ENCODE assay signal across 19 cellular contexts in the genomic region with DNA sequence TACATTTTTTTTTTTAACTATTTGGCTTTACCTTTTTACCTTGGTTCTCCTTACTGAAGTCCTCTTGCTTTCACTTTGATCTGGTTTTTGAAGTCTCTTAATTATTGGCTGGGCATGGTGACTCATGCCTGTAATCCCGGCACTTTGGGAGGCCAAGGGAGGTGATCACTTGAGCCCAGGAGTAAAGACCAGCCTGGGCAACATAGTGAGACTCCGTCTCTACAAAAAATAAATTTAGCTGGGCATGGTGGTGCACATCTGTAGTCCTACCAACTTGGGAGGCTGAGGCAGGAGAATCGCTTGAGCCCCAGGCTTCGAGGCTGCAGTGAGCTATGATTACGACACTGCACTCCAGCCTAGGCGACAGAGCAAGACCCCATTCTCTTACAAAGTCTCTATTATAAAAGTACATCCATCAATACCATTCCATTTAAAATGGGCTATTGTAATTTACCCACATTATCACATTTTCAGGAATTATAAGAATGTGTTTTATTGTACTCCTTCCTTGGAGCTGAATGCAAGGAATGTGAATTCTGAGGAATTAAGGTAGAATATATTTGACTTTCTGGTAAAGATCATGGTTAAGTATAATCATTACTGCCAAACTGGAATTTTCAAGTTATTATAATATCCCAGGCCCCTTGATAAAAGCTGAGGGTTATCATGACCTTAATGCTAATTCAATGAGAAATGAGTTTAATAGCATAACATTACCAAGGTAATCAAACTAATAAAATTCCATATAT. TPM values are rescaled to one million over a fixed set of nuclear protein-coding genes. Genes with fewer than 3 reads are reported as not detected.
DNase-seq lines count a peak whose midpoint lies in the region; ATAC-seq lines count a peak whose summit lies in the region.
"Had no signal": no experiment of that assay in that cellular context is flagged by ENCODE, and none has a peak within 500 bp of the region (broad histone marks: within the 10 kb centered on the region; RNA-seq: fewer than 3 reads in every experiment).

No MANE protein-coding gene starts in this region.

- H3K4me1 Mint-ChIP-seq in effector memory CD8-positive, alpha-beta T cell (ENCODE audit: low read depth in 2 of 2), result peaks cover 26 to 40% of the 10 kb centered on the region in 2 donors

- H3K4me3 Mint-ChIP-seq in effector memory CD8-positive, alpha-beta T cell, result no peak overlapping the region
- H3K4me3 Mint-ChIP-seq: activated T-helper 1 cell treated with anti-CD3 and anti-CD28 coated beads, Interleukin-12 subunit alpha, Interleukin-12 subunit beta, Interleukin-2, Interleukin-4 antibody, amounts not matched to agents 30 ng/mL and 10 ng/mL and 1 ng/mL, durations not matched to agents 14 hours and 24 hours and 36 hours; immature natural killer cell had no signal

- no peaks in the 10 kb centered on the region for H3K27me3 Mint-ChIP-seq in effector memory CD8-positive, alpha-beta T cell

- peak; percentile 37 for DNase-seq in NCI-H82 (lab: John Stamatoyannopoulos, UW)
- no peak for DNase-seq in NCI-H82 treated with DMSO at 0.1 percent for 48 hours (lab: John Stamatoyannopoulos, UW; ENCODE audit: unreplicated experiment)
- peak; percentile 28 for DNase-seq in HK-2 (ENCODE audit: unreplicated experiment)
- DNase-seq in effector memory CD8-positive, alpha-beta T cell, result no peak
- peak; percentile 51 for DNase-seq in renal cortical epithelial cell (ENCODE audit: low read depth)
- no peak for DNase-seq in NCI-H2196 treated with DMSO at 0.1 percent for 48 hours (lab: John Stamatoyannopoulos, UW; ENCODE audit: unreplicated experiment)
- DNase-seq in OCI-M1 (lab: John Stamatoyannopoulos, UW), result no peak
- DNase-seq: 8988T; GDM1; glutamatergic neuron; immature natural killer cell; KG1; NCI-H1436; NCI-H446 treated with DMSO at 0.1 percent for 48 hours; sigmoid colon; stimulated activated CD4-positive, alpha-beta T cell treated with anti-CD3 and anti-CD28 coated beads, Interleukin-4, amount 100 ng/mL, for 1 hour; stimulated activated CD8-positive, alpha-beta memory T cell treated with anti-CD3 and anti-CD28 coated beads, Interleukin-4, amount 100 ng/mL, for 48 hours had no signal

- H3K27ac Mint-ChIP-seq in effector memory CD8-positive, alpha-beta T cell, result peak overlapping the region; percentile 17 to 38
- H3K27ac Mint-ChIP-seq: activated T-helper 1 cell treated with anti-CD3 and anti-CD28 coated beads, Interleukin-12 subunit alpha, Interleukin-12 subunit beta, Interleukin-2, Interleukin-4 antibody, amounts not matched to agents 30 ng/mL and 10 ng/mL and 1 ng/mL, durations not matched to agents 14 hours and 24 hours and 36 hours had no signal

- peaks cover 67% of the 10 kb centered on the region for H3K36me3 Mint-ChIP-seq in effector memory CD8-positive, alpha-beta T cell (ENCODE audit: insufficient read depth)

- no peaks in the 10 kb centered on the region for H3K9me3 Mint-ChIP-seq in effector memory CD8-positive, alpha-beta T cell
- H3K9me3 Mint-ChIP-seq: activated T-helper 1 cell treated with anti-CD3 and anti-CD28 coated beads, Interleukin-12 subunit alpha, Interleukin-12 subunit beta, Interleukin-2, Interleukin-4 antibody, amounts not matched to agents 30 ng/mL and 10 ng/mL and 1 ng/mL, durations not matched to agents 14 hours and 24 hours and 36 hours; immature natural killer cell had no signal

- ATAC-seq in effector memory CD8-positive, alpha-beta T cell (replicated peaks), result no peak
- ATAC-seq in HG03442 (IDR thresholded peaks at IDR 0.05; ENCODE audit: unreplicated experiment), result no peak

RNA-seq across cellular contexts. Expression of a gene that starts 49.0 kb away (rescaled TPM):
- total RNA-seq in renal cortical epithelial cell, result 8.3 and 23.4 TPM in 2 replicates

Comparison
In these comparisons a context has a peak if more than half of its experiments do, and no peak if none do; other contexts are left out.
1. DNase-seq: peak in NCI-H82 (single experiment), HK-2 (single experiment) and renal cortical epithelial cell (single experiment); none in NCI-H82 treated with DMSO at 0.1 percent for 48 hours (single experiment), effector memory CD8-positive, alpha-beta T cell (0 of 3), NCI-H2196 treated with DMSO at 0.1 percent for 48 hours (single experiment) and OCI-M1 (single experiment).